Comparison of ENCODE assay signal across 18 cellular contexts in genomic region chr21:30206551-30207251, GRCh38. TPM values are rescaled to one million over a fixed set of nuclear protein-coding genes. Genes with fewer than 3 reads are reported as not detected.
DNase-seq lines count a peak whose midpoint lies in the region; ATAC-seq, FAIRE-seq and TF ChIP-seq lines count a peak whose summit lies in the region.
"Had no signal": no experiment of that assay in that cellular context is flagged by ENCODE, and none has a peak within 500 bp of the region (broad histone marks: within the 10 kb centered on the region; RNA-seq: fewer than 3 reads in every experiment).

No MANE protein-coding gene starts in this region.

- no peaks in the 10 kb centered on the region for H3K36me3 ChIP-seq in ACC112 (ENCODE audit: insufficient read depth, low read length)
- no peaks in the 10 kb centered on the region for H3K36me3 ChIP-seq in keratinocyte (ENCODE audit: control insufficient read depth in 2 of 2, extremely low read depth in 1 of 2, insufficient read depth in 2 of 2, low read length in 2 of 2)

- H3K79me2 ChIP-seq in ACC112 (ENCODE audit: control insufficient read depth, insufficient read depth, low read length, unreplicated experiment) (no peaks in the 10 kb centered on the region), keratinocyte (ENCODE audit: control insufficient read depth, insufficient read depth, low read length) (no peaks in the 10 kb centered on the region)

- H3K27ac ChIP-seq in ACC112 (ENCODE audit: low read depth, low read length) (peak overlapping the region; percentile 25; the same call in 1 of the 2 replicates), keratinocyte (ENCODE audit: control insufficient read depth, insufficient read depth, low read length) (peak overlapping the region; percentile 62)
- H3K27ac ChIP-seq: dorsolateral prefrontal cortex had no signal

- intact Hi-C loops in head of caudate nucleus (cut with DNase I), result no loop called here

- H3K4me2 ChIP-seq in keratinocyte (ENCODE audit: control insufficient read depth, extremely low read depth, insufficient read depth, low read depth, low read length), result peak overlapping the region; percentile 75

- no peaks in the 10 kb centered on the region for H3K9me3 ChIP-seq in keratinocyte (ENCODE audit: control insufficient read depth, low read depth, low read length)

- H3K4me1 ChIP-seq in ACC112 (ENCODE audit: control insufficient read depth, insufficient read depth, low read length, unreplicated experiment), result peaks cover 10% of the 10 kb centered on the region
- peaks cover 11% of the 10 kb centered on the region for H3K4me1 ChIP-seq in keratinocyte (ENCODE audit: control insufficient read depth, extremely low read depth, insufficient read depth, low read length)

- H3K27me3 ChIP-seq in ACC112 (ENCODE audit: insufficient read depth, low read length), result no peaks in the 10 kb centered on the region
- no peaks in the 10 kb centered on the region for H3K27me3 ChIP-seq in keratinocyte (ENCODE audit: control insufficient read depth, extremely low read depth, insufficient read depth, low read length)
- H3K27me3 ChIP-seq: dorsolateral prefrontal cortex had no signal

- H3K9ac ChIP-seq in keratinocyte (ENCODE audit: control insufficient read depth, extremely low read depth, insufficient read depth, low read length), result no peak overlapping the region

- H3K9me1 ChIP-seq in keratinocyte (ENCODE audit: control insufficient read depth, extremely low read depth, insufficient read depth, low read length), result no peaks in the 10 kb centered on the region

- no peaks in the 10 kb centered on the region for H4K20me1 ChIP-seq in keratinocyte (ENCODE audit: control insufficient read depth, extremely low read depth, insufficient read depth, low read length)

- H2AFZ ChIP-seq in ACC112 (ENCODE audit: low read length, unreplicated experiment) (peak overlapping the region; percentile 42), keratinocyte (ENCODE audit: control insufficient read depth, low read length) (peak overlapping the region; percentile 93)

- H3K4me3 ChIP-seq in ACC112 (ENCODE audit: low read depth, low read length) (no peak overlapping the region), cardiac fibroblast (replicated peaks in 1 of 2; ENCODE audit: low read depth in 2 of 2, low read length in 2 of 2) (no peak overlapping the region), keratinocyte (ENCODE audit: control insufficient read depth in 2 of 3, extremely low read depth in 1 of 3, insufficient read depth in 2 of 3, low read depth in 1 of 3, low read length in 3 of 3) (peak overlapping the region in 1 of 3 experiments; percentile 39)
- H3K4me3 ChIP-seq: dorsolateral prefrontal cortex, lung had no signal

- DNase-seq in OCI-M1 (lab: John Stamatoyannopoulos, UW), result peak; percentile 50
- peak; percentile 70 to 85 for DNase-seq in cardiac fibroblast (ENCODE audit: low read depth in 2 of 2)
- DNase-seq in keratinocyte (ENCODE audit: low read depth, low spot score), result peak; percentile 15
- no peak for DNase-seq in head of caudate nucleus
- no peak for DNase-seq in NCI-H2196 treated with DMSO at 0.1 percent for 48 hours (lab: John Stamatoyannopoulos, UW; ENCODE audit: unreplicated experiment)
- no peak for DNase-seq in AG20443 (ENCODE audit: low spot score)
- DNase-seq: activated CD4-positive, CD25-positive, alpha-beta regulatory T cell treated with anti-CD3 and anti-CD28 coated beads, Interleukin-2, amount 50 U/mL, for 72 hours; activated effector memory CD4-positive, alpha-beta T cell treated with anti-CD3 and anti-CD28 coated beads, Interleukin-2, amount 50 U/mL, for 16 hours; aorta; CD8-positive, alpha-beta memory T cell; dorsolateral prefrontal cortex; natural killer cell; NCI-H2227 treated with DMSO at 0.1 percent for 48 hours; SHP77; stimulated activated naive CD8-positive, alpha-beta T cell treated with anti-CD3 and anti-CD28 coated beads, Interleukin-15, amount 100 ng/mL, for 72 hours had no signal

- no peak for ATAC-seq in HG02610 (IDR thresholded peaks at IDR 0.05; ENCODE audit: unreplicated experiment)
- ATAC-seq: natural killer cell; stimulated activated naive CD8-positive, alpha-beta T cell treated with anti-CD3 and anti-CD28 coated beads, Interleukin-15, amount 100 ng/mL, for 72 hours had no signal

- FAIRE-seq in keratinocyte (lab: Jason Lieb, UNC), result peak; percentile 78

- dilution Hi-C loops in keratinocyte (cut with MboI; ENCODE audit: extremely low pct_ligation_motif_present, low sequenced_read_pairs), result no loop called here

- TF ChIP-seq CTCF in cardiac fibroblast (IDR thresholded peaks at IDR 0.05; ENCODE audit: low read depth, low read length) (no peak), keratinocyte (optimal IDR thresholded peaks at IDR 0.05 in 1 of 3, IDR thresholded peaks at IDR 0.05 in 1 of 3, conservative IDR thresholded peaks at IDR 0.05 in 1 of 3; ENCODE audit: extremely low read depth in 1 of 3, insufficient read depth in 2 of 3, low read length in 3 of 3) (peak in 1 of 3 experiments; percentile 22)

RNA-seq across cellular contexts. Expression of gene CLDN8, which starts 9.2 kb away (rescaled TPM):
- polyA plus RNA-seq in keratinocyte, result 0.07 to 0.18 TPM in 2 of 3 replicates, not detected in the other
- 0.12 TPM for polyA plus RNA-seq in keratinocyte (2011; ENCODE audit: low read depth)
- not detected in 2 replicates for polyA plus RNA-seq in keratinocyte (2011; cell fraction: cytosol; rRNA removed)
- 0.28 TPM in 1 of 2 replicates, not detected in the other for polyA plus RNA-seq in keratinocyte (2011; cell fraction: nucleus; rRNA removed)
- polyA plus RNA-seq in keratinocyte (2012; ENCODE audit: low replicate concordance), result 0.07 TPM in 1 of 2 replicates, not detected in the other
- polyA minus RNA-seq in keratinocyte, result not detected in 3 replicates
- polyA minus RNA-seq in keratinocyte (2011; cell fraction: cytosol; rRNA and poly(A)+ RNA removed), result not detected
- polyA minus RNA-seq in keratinocyte (2011; cell fraction: nucleus; rRNA and poly(A)+ RNA removed), result not detected in 2 replicates
- polyA plus RNA-seq: CD8-positive, alpha-beta memory T cell had no signal

RNA-seq across cellular contexts. Expression of gene CLDN17, which starts 40.1 kb away (rescaled TPM):
- polyA plus RNA-seq in keratinocyte, result 0.16 to 0.28 TPM in 2 of 3 replicates, not detected in the other
- polyA plus RNA-seq in keratinocyte (2011; ENCODE audit: low read depth), result 1.7 TPM
- polyA plus RNA-seq in keratinocyte (2011; cell fraction: cytosol; rRNA removed), result 0.26 TPM in 1 of 2 replicates, not detected in the other
- polyA plus RNA-seq in keratinocyte (2011; cell fraction: nucleus; rRNA removed), result 0.42 TPM in 1 of 2 replicates, not detected in the other
- 0.09 and 5.7 TPM in 2 replicates for polyA plus RNA-seq in keratinocyte (2012; ENCODE audit: low replicate concordance)
- polyA minus RNA-seq in keratinocyte, result not detected in 3 replicates
- polyA minus RNA-seq in keratinocyte (2011; cell fraction: cytosol; rRNA and poly(A)+ RNA removed), result not detected
- not detected in 2 replicates for polyA minus RNA-seq in keratinocyte (2011; cell fraction: nucleus; rRNA and poly(A)+ RNA removed)
- polyA plus RNA-seq: aorta; CD8-positive, alpha-beta memory T cell; lung had no signal

Comparison
In these comparisons a context has a peak if more than half of its experiments do, and no peak if none do; other contexts are left out.
1. DNase-seq: peak in OCI-M1 (single experiment), cardiac fibroblast (2 of 2) and keratinocyte (single experiment); none in head of caudate nucleus (0 of 42), NCI-H2196 treated with DMSO at 0.1 percent for 48 hours (single experiment) and AG20443 (single experiment).